35 cellular contexts compared by ENCODE assay signal in the genomic region with DNA sequence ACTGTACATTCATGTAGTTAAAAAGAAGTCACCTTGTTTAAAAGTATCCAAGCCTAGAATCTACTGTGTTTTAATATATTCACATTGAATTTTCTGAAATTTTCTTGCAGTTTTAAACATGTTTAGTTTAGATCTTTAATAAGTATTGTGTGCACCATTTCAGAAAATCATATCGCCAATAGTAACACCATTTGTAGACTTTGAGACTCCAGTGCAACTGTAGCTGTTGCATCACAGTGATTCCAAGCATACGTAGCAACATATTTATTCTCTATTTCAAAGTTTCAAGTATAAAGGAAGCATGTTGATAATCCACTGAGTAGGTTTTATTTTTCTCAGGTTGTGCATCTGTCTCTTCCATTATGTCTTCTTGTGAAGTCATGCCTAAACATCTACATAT. TPM values are rescaled to one million over a fixed set of nuclear protein-coding genes. Genes with fewer than 3 reads are reported as not detected.
A peak's percentile ranks its signal among the peaks of the same experiment; 100 is the strongest.
DNase-seq lines count a peak whose midpoint lies in the region; ATAC-seq, FAIRE-seq and TF ChIP-seq lines count a peak whose summit lies in the region.
"Had no signal": no experiment of that assay in that cellular context is flagged by ENCODE, and none has a peak within 500 bp of the region (broad histone marks: within the 10 kb centered on the region; RNA-seq: fewer than 3 reads in every experiment).

No MANE protein-coding gene starts in this region.

- POLR2A ChIA-PET in HepG2 (lab: Yijun Ruan, JAX), result no interaction called here

- TF ChIP-seq RAD21 in HepG2 (CRISPR knock-in tag; IDR thresholded peaks at IDR 0.05) (no peak), liver (IDR thresholded peaks at IDR 0.05) (no peak)

- no TSS peak for BruUV-seq in HepG2 (replicated peaks; lab: Mats Ljungman, UMichigan)

- no peaks in the 10 kb centered on the region for H4K20me1 ChIP-seq in HepG2 (ENCODE audit: insufficient read depth, low read length)
- H4K20me1 ChIP-seq: BLaER1; BLaER1 treated with 17β-estradiol and CSF1 and Interleukin-3, amounts not matched to agents 10 nM and 100 nM had no signal

- intact Hi-C loops in HepG2 (cut with micrococcal nuclease; ENCODE audit: unreplicated experiment), result no loop called here
- intact Hi-C loops in right lobe of liver (cut with DNase I), result no loop called here

- no peak for DNase-seq in HepG2 (ENCODE audit: low spot score)
- DNase-seq in right lobe of liver, result no peak
- no peak for DNase-seq in left lobe of liver (ENCODE audit: low spot score)
- peak; percentile 24 for DNase-seq in retinal pigment epithelial cell (ENCODE audit: low read depth)
- no peak for DNase-seq in epidermal melanocyte (ENCODE audit: insufficient read length, low spot score)
- no peak for DNase-seq in putamen (ENCODE audit: low spot score)
- DNase-seq in NCI-H2171 treated with DMSO at 0.1 percent for 48 hours (lab: John Stamatoyannopoulos, UW), result no peak
- DNase-seq: 8988T; ACHN; AML-193; BE2C; C1 segment of cervical spinal cord; Caco-2; Calu3; CD4-positive, alpha-beta memory T cell; CD4-positive, alpha-beta T cell; CD4-positive, CD25-positive, alpha-beta regulatory T cell; CD8-positive, alpha-beta memory T cell; CD8-positive, alpha-beta T cell; COR-L47; DMS 273 treated with DMSO at 0.1 percent for 48 hours; DMS153; DMS53; DMS79; DMS79 treated with DMSO at 0.1 percent for 48 hours; DND-41; EL had no signal

- ATAC-seq in HepG2, result no peak
- no peak for ATAC-seq in right lobe of liver
- ATAC-seq in left lobe of liver, result peak; percentile 27
- ATAC-seq: A549; CD8-positive, alpha-beta T cell had no signal

- H3K27ac ChIP-seq in HepG2 (ENCODE audit: extremely low read length, insufficient read depth, low read length) (no peak overlapping the region), right lobe of liver (no peak overlapping the region), liver (ENCODE audit: low read depth in 1 of 2, low read length in 2 of 2) (no peak overlapping the region)
- H3K27ac ChIP-seq: 22Rv1; A549; BLaER1; BLaER1 treated with 17β-estradiol and CSF1 and Interleukin-3, amounts not matched to agents 10 nM and 100 nM; C4-2B had no signal

- TF ChIP-seq CTCF in HepG2 (CRISPR knock-in tag; IDR thresholded peaks at IDR 0.05), result no peak
- TF ChIP-seq CTCF in right lobe of liver (IDR thresholded peaks at IDR 0.05), result no peak
- no peak for TF ChIP-seq CTCF in liver (IDR thresholded peaks at IDR 0.05; ENCODE audit: low read depth, low read length, missing input control)
- TF ChIP-seq CTCF in retinal pigment epithelial cell (conservative IDR thresholded peaks at IDR 0.05; ENCODE audit: low read depth, low read length), result no peak

- H3K4me3 ChIP-seq in HepG2 (replicated peaks in 1 of 3; ENCODE audit: insufficient read depth in 1 of 3, low read depth in 2 of 3, low read length in 3 of 3) (no peak overlapping the region), right lobe of liver (no peak overlapping the region), liver (ENCODE audit: low read depth in 1 of 3, low read length in 3 of 3) (no peak overlapping the region), retinal pigment epithelial cell (ENCODE audit: low read length) (no peak overlapping the region)
- H3K4me3 ChIP-seq: A549; BLaER1; BLaER1 treated with 17β-estradiol and CSF1 and Interleukin-3, amounts not matched to agents 10 nM and 100 nM had no signal

- peaks cover 7% of the 10 kb centered on the region for H3K9me3 ChIP-seq in HepG2 (ENCODE audit: low read length)
- no peaks in the 10 kb centered on the region for H3K9me3 ChIP-seq in right lobe of liver
- H3K9me3 ChIP-seq in liver (ENCODE audit: control insufficient read depth in 4 of 4, low read length in 3 of 4), result peaks cover 0 to 4% (median 2%) of the 10 kb centered on the region in 4 donors
- H3K9me3 ChIP-seq: A549 had no signal

- TF ChIP-seq EP300 in HepG2 (IDR thresholded peaks at IDR 0.05; ENCODE audit: low read depth in 2 of 2, low read length in 2 of 2) (no peak), HepG2 (CRISPR knock-in tag; IDR thresholded peaks at IDR 0.05; ENCODE audit: borderline replicate concordance) (no peak)

- H3K36me3 ChIP-seq in HepG2 (replicated peaks in 1 of 2; ENCODE audit: control insufficient read depth in 1 of 2, insufficient read depth in 2 of 2, low read length in 2 of 2) (no peaks in the 10 kb centered on the region), right lobe of liver (no peaks in the 10 kb centered on the region), liver (ENCODE audit: control insufficient read depth in 4 of 4, insufficient read depth in 3 of 4, low read depth in 1 of 4, low read length in 3 of 4) (peaks cover 0 to 2% (median 0%) of the 10 kb centered on the region in 4 donors)
- H3K36me3 ChIP-seq: BE2C; BLaER1; BLaER1 treated with 17β-estradiol and CSF1 and Interleukin-3, amounts not matched to agents 10 nM and 100 nM had no signal

- H2AFZ ChIP-seq in HepG2 (ENCODE audit: low read length), result no peak overlapping the region

- no peak overlapping the region for H3K4me2 ChIP-seq in HepG2 (ENCODE audit: low read depth, low read length)
- H3K4me2 ChIP-seq: A549; BLaER1; BLaER1 treated with 17β-estradiol and CSF1 and Interleukin-3, amounts not matched to agents 10 nM and 100 nM had no signal

- 24% methylated on average over 2 of the region's 2 CpGs for WGBS in HepG2 (ENCODE audit: low lambda C conversion rate)
- 32% methylated on average over 2 of the region's 2 CpGs for WGBS in right lobe of liver (ENCODE audit: insufficient coverage, low coverage, low lambda C conversion rate, missing lambda C conversion rate)
- 45% methylated on average over 2 of the region's 2 CpGs for WGBS in liver

- H3K4me1 ChIP-seq in HepG2 (ENCODE audit: insufficient read depth, low read length) (peaks cover 24% of the 10 kb centered on the region), right lobe of liver (peaks cover 0 to 13% (median 6%) of the 10 kb centered on the region in 4 donors), liver (ENCODE audit: control insufficient read depth in 4 of 4, insufficient read depth in 4 of 4, low read length in 3 of 4) (peaks cover 2 to 12% (median 7%) of the 10 kb centered on the region in 4 donors)
- H3K4me1 ChIP-seq: A549; BE2C; BLaER1; BLaER1 treated with 17β-estradiol and CSF1 and Interleukin-3, amounts not matched to agents 10 nM and 100 nM; Caco-2 had no signal

- H3K9ac ChIP-seq in HepG2 (ENCODE audit: insufficient read depth, low read depth, low read length) (no peak overlapping the region), liver (ENCODE audit: low read depth in 1 of 2, low read length in 2 of 2) (no peak overlapping the region)
- H3K9ac ChIP-seq: BLaER1; BLaER1 treated with 17β-estradiol and CSF1 and Interleukin-3, amounts not matched to agents 10 nM and 100 nM had no signal

- H3K27me3 ChIP-seq in HepG2 (ENCODE audit: control insufficient read depth in 1 of 2, insufficient read depth in 2 of 2, low read length in 2 of 2) (peaks cover 0 to 2% of the 10 kb centered on the region in 2 experiments; a peak in 1 of 5 replicates), right lobe of liver (no peaks in the 10 kb centered on the region), liver (ENCODE audit: control insufficient read depth in 4 of 4, insufficient read depth in 4 of 4, low read length in 3 of 4) (no peaks in the 10 kb centered on the region)
- H3K27me3 ChIP-seq: BE2C; BLaER1; BLaER1 treated with 17β-estradiol and CSF1 and Interleukin-3, amounts not matched to agents 10 nM and 100 nM had no signal

- H3K79me2 ChIP-seq in HepG2 (ENCODE audit: insufficient read depth, low read length), result no peaks in the 10 kb centered on the region

- TF ChIP-seq POLR2A in HepG2 (IDR thresholded peaks at IDR 0.05; ENCODE audit: insufficient read depth in 1 of 2, low read depth in 2 of 2, low read length in 2 of 2), result no peak
- TF ChIP-seq POLR2A in right lobe of liver (IDR thresholded peaks at IDR 0.05), result no peak

- in situ Hi-C loops in HepG2 (cut with HindIII; ENCODE audit: extremely low pct_ligation_motif_present, low pct_unique_long_range_greater_than_20kb), result no loop called here

- CTCF ChIA-PET in HepG2 (lab: Yijun Ruan, JAX; ENCODE audit: low intra/inter-chr PET ratio, low total read pairs), result no interaction called here

- no peak for FAIRE-seq in HepG2 (lab: Jason Lieb, UNC)
- FAIRE-seq: A204.1, A549, D721Med had no signal

TF ChIP-seq in HepG2, 621 proteins besides CTCF, POLR2A, EP300 and RAD21 (continues in another document):
- TF ChIP-seq ZNF562 (CRISPR knock-in tag; IDR thresholded peaks at IDR 0.05; ENCODE audit: borderline replicate concordance) (no peak), MAF1 (CRISPR knock-in tag; IDR thresholded peaks at IDR 0.05; ENCODE audit: borderline replicate concordance) (no peak), REXO4 (CRISPR knock-in tag; IDR thresholded peaks at IDR 0.05; ENCODE audit: borderline replicate concordance) (no peak)

TF ChIP-seq in liver, 16 proteins besides CTCF, POLR2A, EP300 and RAD21:
- TF ChIP-seq EGR1 (IDR thresholded peaks at IDR 0.05; ENCODE audit: low read depth in 2 of 2) (no peak), HNF4A (conservative IDR thresholded peaks at IDR 0.05) (peak; percentile 57 to 58)
TF ChIP-seq in liver: peak in this region for 1.

RNA-seq across cellular contexts. Expression of a gene that starts 46.4 kb away (rescaled TPM):
- total RNA-seq in HepG2 (2016; rRNA removed; fragmentation: Illumina TruSeq; extraction: Trizol) (145 and 212 TPM in 2 replicates), right lobe of liver (10 to 100 TPM; 25.5 to 37.3 (median 32.9) TPM), left lobe of liver (32.4 TPM), liver (10 to 100 TPM; 26.7 to 55.9 TPM)
- total RNA-seq in HepG2 (2016; cell fraction: cytosol; rRNA removed; fragmentation: Illumina TruSeq; extraction: Trizol; ENCODE audit: low read depth), result 39.0 and 47.5 TPM in 2 replicates
- total RNA-seq in HepG2 (2016; cell fraction: insoluble cytoplasmic fraction; rRNA removed; fragmentation: Illumina TruSeq; extraction: Trizol), result 143 and 216 TPM in 2 replicates
- 52.6 and 56.2 TPM in 2 replicates for total RNA-seq in HepG2 (2016; cell fraction: membrane; rRNA removed; fragmentation: Illumina TruSeq; extraction: Trizol)
- 70.2 and 76.8 TPM in 2 replicates for total RNA-seq in HepG2 (2016; cell fraction: nucleus; rRNA removed; fragmentation: Illumina TruSeq; extraction: Trizol)
- polyA plus RNA-seq in HepG2 (2011; rRNA removed) (61.8 and 67.9 TPM in 2 replicates), liver (100 to 1,000 TPM in 1 of 2 donors, 10 to 100 TPM in 1; 32.7 to 112 TPM)
- 24.8 and 33.6 TPM in 2 replicates for polyA plus RNA-seq in HepG2 (2011; cell fraction: cytosol; rRNA removed)
- 78.1 and 86.2 TPM in 2 replicates for polyA plus RNA-seq in HepG2 (2011; cell fraction: nucleus; rRNA removed)
- polyA plus RNA-seq in HepG2 (2012), result 48.9 and 78.2 TPM in 2 replicates
- 58.5 and 83.4 TPM in 2 replicates for polyA plus RNA-seq in HepG2 (2016; cell fraction: cytosol; fragmentation: Illumina TruSeq; extraction: Trizol; ENCODE audit: low read depth)
- 297 and 339 TPM in 2 replicates for polyA plus RNA-seq in HepG2 (2016; cell fraction: insoluble cytoplasmic fraction; fragmentation: Illumina TruSeq; extraction: Trizol; ENCODE audit: low read depth)
- polyA plus RNA-seq in HepG2 (2016; cell fraction: membrane; fragmentation: Illumina TruSeq; extraction: Trizol; ENCODE audit: low read depth), result 73.2 and 77.0 TPM in 2 replicates
- 156 and 167 TPM in 2 replicates for polyA plus RNA-seq in HepG2 (2016; cell fraction: nucleus; fragmentation: Illumina TruSeq; extraction: Trizol; ENCODE audit: insufficient read depth, low read depth)
- polyA minus RNA-seq in HepG2 (2011; rRNA and poly(A)+ RNA removed; ENCODE audit: low replicate concordance), result 2.4 and 12.5 TPM in 2 replicates
- polyA minus RNA-seq in HepG2 (2011; cell fraction: cytosol; rRNA and poly(A)+ RNA removed), result 11.9 and 14.2 TPM in 2 replicates
- polyA minus RNA-seq in HepG2 (2011; cell fraction: nucleus; rRNA and poly(A)+ RNA removed), result 22.8 and 28.2 TPM in 2 replicates
